ENCODE assay signal across 8 cellular contexts in the genomic region with DNA sequence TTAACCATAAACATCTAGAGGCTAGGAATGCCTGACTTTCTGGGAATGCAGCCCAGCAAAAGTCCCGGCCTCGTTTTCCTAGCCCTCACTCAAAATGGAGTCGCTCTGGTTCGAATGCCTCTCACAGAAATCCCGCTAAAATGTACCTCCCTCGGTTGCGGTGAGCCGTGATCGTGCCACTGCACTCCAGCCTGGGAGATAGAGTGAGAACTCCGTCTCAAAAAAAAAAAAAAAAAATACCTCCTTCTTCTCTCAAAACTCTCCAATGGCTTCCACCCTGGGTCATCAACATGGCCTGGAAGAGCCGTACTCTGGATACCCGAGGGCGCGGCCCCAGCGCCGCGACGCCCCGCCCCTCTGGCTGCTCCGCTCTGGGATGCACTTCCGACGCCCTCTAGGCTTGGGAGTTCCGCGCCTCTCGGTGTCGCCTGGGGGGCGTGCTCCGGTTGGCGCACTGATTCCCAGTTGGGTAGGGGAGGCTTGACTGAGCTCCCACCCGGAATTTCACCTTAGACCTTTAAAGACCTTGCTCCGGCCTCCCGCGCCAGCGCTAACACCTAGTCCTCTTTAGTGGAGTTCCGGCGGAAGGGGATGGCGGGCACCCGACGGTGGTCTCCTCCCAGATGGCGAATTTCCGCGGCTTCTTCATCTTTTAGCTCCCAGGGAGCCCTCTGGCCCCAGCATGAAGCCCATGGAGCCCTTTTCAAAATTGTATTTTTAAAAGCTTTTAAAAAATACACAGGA. TPM values are rescaled to one million over a fixed set of nuclear protein-coding genes. Genes with fewer than 3 reads are reported as not detected.
A peak's percentile ranks its signal among the peaks of the same experiment; 100 is the strongest.
DNase-seq lines count a peak whose midpoint lies in the region; ATAC-seq and TF ChIP-seq lines count a peak whose summit lies in the region.

No MANE protein-coding gene starts in this region.

- TF ChIP-seq RAD21 in SK-N-SH (IDR thresholded peaks at IDR 0.05; ENCODE audit: low read length), result no peak

- H3K4me1 ChIP-seq in HUES64 (ENCODE audit: insufficient read depth, low read length) (peaks cover 4% of the 10 kb centered on the region; the same call in 1 of the 2 replicates), SK-N-SH (ENCODE audit: control insufficient read depth in 1 of 2, insufficient read depth in 2 of 2, low read depth in 1 of 2, low read length in 1 of 2) (peaks cover 0 to 3% of the 10 kb centered on the region in 2 experiments; a peak in 2 of 4 replicates)

- H3K27me3 ChIP-seq in HUES64 (ENCODE audit: insufficient read depth, low read length) (no peaks in the 10 kb centered on the region), SK-N-SH (ENCODE audit: insufficient read depth) (no peaks in the 10 kb centered on the region)

- H3K79me2 ChIP-seq in SK-N-SH (ENCODE audit: insufficient read depth), result no peaks in the 10 kb centered on the region

- no peak for TF ChIP-seq CTCF in SK-N-SH (IDR thresholded peaks at IDR 0.05)
- TF ChIP-seq CTCF in astrocyte of the cerebellum (IDR thresholded peaks at IDR 0.05; ENCODE audit: low read depth, low read length, missing control alignments), result peak; percentile 2

- POLR2A ChIA-PET in SK-N-SH (lab: Yijun Ruan, JAX), result interaction anchor here (0.6 to 1.8 kb wide), 5 partner anchors 9 to 597 kb away, joined by 3 to 16 read pairs (median 4); a partner anchor contains a TSS

- peak overlapping the region; percentile 41; the same call in 1 of the 2 replicates for H3K4me2 ChIP-seq in SK-N-SH

- H3F3A ChIP-seq in SK-N-SH (replicated peaks; ENCODE audit: insufficient read depth), result peaks cover 36% of the 10 kb centered on the region

- H3K27ac ChIP-seq in HUES64 (ENCODE audit: low read depth, low read length) (peak overlapping the region; percentile 84), SK-N-SH (ENCODE audit: low read depth in 2 of 2, low read length in 1 of 2) (peak overlapping the region in 1 of 2 experiments; percentile 50; a peak in 2 of 4 replicates)

- H3K9ac ChIP-seq in HUES64 (ENCODE audit: low read depth, low read length) (peak overlapping the region; percentile 80), SK-N-SH (no peak overlapping the region)

- DNase-seq in DMS53 treated with DMSO at 0.1 percent for 48 hours (lab: John Stamatoyannopoulos, UW; ENCODE audit: unreplicated experiment), result peak; percentile 64
- peak; percentile 85 for DNase-seq in SK-N-SH
- no peak for DNase-seq in astrocyte of the cerebellum (ENCODE audit: low read depth)
- DNase-seq in iPS-NIHi11 (ENCODE audit: low spot score), result peak; percentile 87
- DNase-seq in stimulated activated CD4-positive, alpha-beta T cell treated with anti-CD3 and anti-CD28 coated beads, Interleukin-12 subunit alpha, Interleukin-12 subunit beta, amount 100 ng/mL, for 48 hours (ENCODE audit: low read depth in 2 of 3, low spot score in 1 of 3), result peak; percentile 31 to 63 (median 45)

- no peaks in the 10 kb centered on the region for H3K9me2 ChIP-seq in SK-N-SH

- no peak for TF ChIP-seq EP300 in SK-N-SH (IDR thresholded peaks at IDR 0.05; ENCODE audit: borderline replicate concordance in 1 of 2, low read depth in 1 of 2, low read length in 1 of 2)

- WGBS in HUES64, result 5% methylated on average over 42 of the region's 42 CpGs
- WGBS in SK-N-SH (ENCODE audit: low lambda C conversion rate), result 19% methylated on average over 21 of the region's 42 CpGs

- peak overlapping the region; percentile 81 for H2AFZ ChIP-seq in SK-N-SH (ENCODE audit: low read depth)

- H3K4me3 ChIP-seq in HUES64 (ENCODE audit: low read length) (peak overlapping the region; percentile 65), SK-N-SH (ENCODE audit: low read depth in 2 of 2, low read length in 1 of 2) (peak overlapping the region in 1 of 2 experiments; percentile 49; a peak in 2 of 4 replicates), astrocyte of the cerebellum (ENCODE audit: low read depth, low read length) (peak overlapping the region; percentile 49)

- in situ Hi-C loops in astrocyte of the cerebellum (cut with HindIII; ENCODE audit: low sequenced_read_pairs), result loop anchor here (5.0 kb wide), 1 partner anchor 42 kb away; no protein-coding TSS in a partner anchor

- H3K36me3 ChIP-seq in HUES64 (ENCODE audit: insufficient read depth, low read length), result peaks cover 15% of the 10 kb centered on the region
- peaks cover 12 to 15% of the 10 kb centered on the region in 2 experiments for H3K36me3 ChIP-seq in SK-N-SH (replicated peaks in 1 of 2; ENCODE audit: control insufficient read depth in 1 of 2, insufficient read depth in 2 of 2, low read length in 1 of 2)

- H4K20me1 ChIP-seq in SK-N-SH (ENCODE audit: insufficient read depth), result no peaks in the 10 kb centered on the region

- H3K9me3 ChIP-seq in HUES64 (ENCODE audit: insufficient read depth, low read depth, low read length) (no peaks in the 10 kb centered on the region), SK-N-SH (no peaks in the 10 kb centered on the region)

- no peak for ATAC-seq in GM21423 (IDR thresholded peaks at IDR 0.05; ENCODE audit: unreplicated experiment)
- ATAC-seq in HG03108 (IDR thresholded peaks at IDR 0.05; ENCODE audit: unreplicated experiment), result no peak

- CTCF ChIA-PET in SK-N-SH (lab: Yijun Ruan, JAX), result interaction anchor here (2.9 to 4.6 kb wide), 2 partner anchors 12 to 209 kb away, joined by 17 to 24 read pairs; a partner anchor contains a TSS

TF ChIP-seq in SK-N-SH, 30 proteins besides CTCF, POLR2A, EP300 and RAD21:
- TF ChIP-seq, protein P1, sequence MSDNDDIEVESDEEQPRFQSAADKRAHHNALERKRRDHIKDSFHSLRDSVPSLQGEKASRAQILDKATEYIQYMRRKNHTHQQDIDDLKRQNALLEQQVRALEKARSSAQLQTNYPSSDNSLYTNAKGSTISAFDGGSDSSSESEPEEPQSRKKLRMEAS (IDR thresholded peaks at IDR 0.05; ENCODE audit: low read depth), result peak; percentile 17; the same call in 1 of the 2 replicates
- TF ChIP-seq GATA2 (CRISPR knock-in tag; IDR thresholded peaks at IDR 0.05) (no peak), GABPA (IDR thresholded peaks at IDR 0.05; ENCODE audit: low read depth) (peak; percentile 61), RCOR1 (IDR thresholded peaks at IDR 0.05; ENCODE audit: low read length) (0 out of 2 replicates have a peak, but pooled peaks have one; percentile 6), RFX5 (IDR thresholded peaks at IDR 0.05; ENCODE audit: low read length) (no peak), TAF1 (IDR thresholded peaks at IDR 0.05; ENCODE audit: borderline replicate concordance, low read depth, low read length) (peak; percentile 14; the same call in 1 of the 2 replicates), YY1 (IDR thresholded peaks at IDR 0.05; ENCODE audit: low read depth) (peak; percentile 79)

RNA-seq across cellular contexts. Expression of a gene that starts 12.3 kb away (rescaled TPM):
- polyA plus RNA-seq in HUES64 (2013, experiment 1 of 2), result 38.3 TPM
- 55.0 TPM for polyA plus RNA-seq in HUES64 (2013, experiment 2 of 2)
- polyA plus RNA-seq in SK-N-SH (2012; rRNA removed), result 76.3 and 79.7 TPM in 2 replicates
- polyA plus RNA-seq in SK-N-SH (2012; cell fraction: cytosol; rRNA removed), result 98.3 and 103 TPM in 2 replicates
- 27.6 and 48.3 TPM in 2 replicates for polyA plus RNA-seq in SK-N-SH (2012; cell fraction: nucleus; rRNA removed)

RNA-seq across cellular contexts. Expression of a gene that starts 46.3 kb away (rescaled TPM):
- 17.3 TPM for polyA plus RNA-seq in HUES64 (2013, experiment 1 of 2)
- 19.7 TPM for polyA plus RNA-seq in HUES64 (2013, experiment 2 of 2)
- 15.4 and 18.4 TPM in 2 replicates for polyA plus RNA-seq in SK-N-SH (2012; rRNA removed)
- 10.1 and 15.2 TPM in 2 replicates for polyA plus RNA-seq in SK-N-SH (2012; cell fraction: cytosol; rRNA removed)
- polyA plus RNA-seq in SK-N-SH (2012; cell fraction: nucleus; rRNA removed), result 9.9 and 12.9 TPM in 2 replicates

RNA-seq across cellular contexts. Expression of a gene that starts 50.3 kb away (rescaled TPM):
- polyA plus RNA-seq in HUES64 (2013, experiment 1 of 2), result 0.15 TPM
- 0.25 TPM for polyA plus RNA-seq in HUES64 (2013, experiment 2 of 2)
- polyA plus RNA-seq in SK-N-SH (2012; rRNA removed), result not detected in 2 replicates
- 0.01 TPM in 1 of 2 replicates, not detected in the other for polyA plus RNA-seq in SK-N-SH (2012; cell fraction: cytosol; rRNA removed)
- polyA plus RNA-seq in SK-N-SH (2012; cell fraction: nucleus; rRNA removed), result not detected in 2 replicates
